ENCODE assay signal across 14 cellular contexts in genomic region chr19:49923055-49924003, GRCh38. TPM values are rescaled to one million over a fixed set of nuclear protein-coding genes. Genes with fewer than 3 reads are reported as not detected.
A peak's percentile ranks its signal among the peaks of the same experiment; 100 is the strongest.
DNase-seq lines count a peak whose midpoint lies in the region; ATAC-seq and TF ChIP-seq lines count a peak whose summit lies in the region.
"Had no signal": no experiment of that assay in that cellular context is flagged by ENCODE, and none has a peak within 500 bp of the region (broad histone marks: within the 10 kb centered on the region; RNA-seq: fewer than 3 reads in every experiment).

No MANE protein-coding gene starts in this region.

- DNase-seq in BE2C = no peak
- DNase-seq in activated B cell treated with CpG ODN at 0.5 μM for 24 hours = no peak
- no peak for DNase-seq in mesendoderm
- DNase-seq in amniotic stem cell (lab: John Stamatoyannopoulos, UW) = no peak
- no peak for DNase-seq in HEK293T (ENCODE audit: extremely low spot score)
- DNase-seq in lower leg skin (ENCODE audit: low spot score in 2 of 2) = no peak
- DNase-seq: CD4-positive, alpha-beta T cell; effector memory CD4-positive, alpha-beta T cell; left colon; T-helper 2 cell had no signal

- peaks cover 76% of the 10 kb centered on the region for H3K4me1 Mint-ChIP-seq in activated B cell treated with CpG ODN at 0.5 μM for 24 hours

- no peak overlapping the region for H4K8ac ChIP-seq in mesendoderm (ENCODE audit: low read depth, low read length)

- WGBS in mesendoderm (ENCODE audit: extremely low coverage, insufficient coverage, low lambda C conversion rate) = no CpG with 5 or more reads among the region's 31 CpGs
- 79 to 82% methylated on average over 31 of the region's 31 CpGs for WGBS in lower leg skin, 2 donors

- TF ChIP-seq CTCF in BE2C (IDR thresholded peaks at IDR 0.05; ENCODE audit: low read depth, low read length) (no peak), HEK293 (tag by site-specific recombination; IDR thresholded peaks at IDR 0.05) (no peak), activated B cell treated with CpG ODN at 0.5 μM for 24 hours (IDR thresholded peaks at IDR 0.05) (no peak), lower leg skin (IDR thresholded peaks at IDR 0.05) (no peak)

- POLR2A ChIA-PET in HEK293 (lab: Yijun Ruan, JAX) (no interaction called here), activated B cell treated with CpG ODN at 0.5 μM for 24 hours (lab: Charles Lee) (interaction anchor here (0.5 to 1.7 kb wide), 5 partner anchors 9 to 27 kb away, joined by 3 to 12 read pairs (median 6); partner anchors contain the start of gene IL4I1), HEK293T (lab: Yijun Ruan, JAX) (interaction anchor here (1.1 kb wide), 1 partner anchor 34 kb away, joined by 3 read pairs; no protein-coding TSS in a partner anchor)

- H3K4me3 ChIP-seq in BE2C (ENCODE audit: low read depth, low read length) = peak overlapping the region; percentile 13
- H3K4me3 ChIP-seq in HEK293 (ENCODE audit: low read depth, low read length) = no peak overlapping the region
- no peak overlapping the region for H3K4me3 ChIP-seq in mesendoderm (ENCODE audit: low read length)
- no peak overlapping the region for H3K4me3 ChIP-seq in lower leg skin (ENCODE audit: low read depth, poor library complexity, severe bottlenecking)
- H3K4me3 ChIP-seq: gastroesophageal sphincter, ovary had no signal

- H3K9me3 ChIP-seq in BE2C = no peaks in the 10 kb centered on the region
- H3K9me3 ChIP-seq in HEK293 (ENCODE audit: control insufficient read depth, insufficient read depth, low read depth, low read length) = no peaks in the 10 kb centered on the region
- H3K9me3 ChIP-seq: gastroesophageal sphincter, ovary had no signal

- no peaks in the 10 kb centered on the region for H3K9me3 Mint-ChIP-seq in activated B cell treated with CpG ODN at 0.5 μM for 24 hours
- H3K9me3 Mint-ChIP-seq: CD4-positive, alpha-beta T cell had no signal

- no peak overlapping the region for H3K4me2 ChIP-seq in mesendoderm (ENCODE audit: low read length)

- peaks cover 14% of the 10 kb centered on the region for H3K4me1 ChIP-seq in BE2C
- H3K4me1 ChIP-seq in HEK293 (ENCODE audit: control insufficient read depth, insufficient read depth, low read length) = no peaks in the 10 kb centered on the region; the same call in 1 of the 2 replicates
- H3K4me1 ChIP-seq in mesendoderm (ENCODE audit: control insufficient read depth, low read depth, low read length) = peaks cover 7% of the 10 kb centered on the region

- no peaks in the 10 kb centered on the region for H3K27me3 Mint-ChIP-seq in activated B cell treated with CpG ODN at 0.5 μM for 24 hours
- H3K27me3 Mint-ChIP-seq: CD4-positive, alpha-beta T cell had no signal

- ATAC-seq in activated B cell treated with CpG ODN at 0.5 μM for 24 hours (ENCODE audit: low read depth) (peak; percentile 38), GM18858 (IDR thresholded peaks at IDR 0.05; ENCODE audit: unreplicated experiment) (no peak)
- ATAC-seq: gastroesophageal sphincter, left colon had no signal

- no peak for TF ChIP-seq POLR2A in lower leg skin (IDR thresholded peaks at IDR 0.05)

- no peak overlapping the region for H3K4ac ChIP-seq in mesendoderm (ENCODE audit: low read depth, low read length)

- H2BK15ac ChIP-seq in mesendoderm (replicated peaks; ENCODE audit: low read depth) = no peak overlapping the region

- no peak overlapping the region for H4K5ac ChIP-seq in mesendoderm (ENCODE audit: low read length)

- H2AK5ac ChIP-seq in mesendoderm (ENCODE audit: low read length) = no peak overlapping the region

- no peak overlapping the region for H3K18ac ChIP-seq in mesendoderm (ENCODE audit: low read length)

- H3K36me3 Mint-ChIP-seq in activated B cell treated with CpG ODN at 0.5 μM for 24 hours (ENCODE audit: low read depth) = peaks cover 76% of the 10 kb centered on the region

- peaks cover 41% of the 10 kb centered on the region for H3K79me1 ChIP-seq in mesendoderm (ENCODE audit: low read length)

- no peak overlapping the region for H2BK5ac ChIP-seq in mesendoderm (ENCODE audit: low read length)

- H3K27ac Mint-ChIP-seq in activated B cell treated with CpG ODN at 0.5 μM for 24 hours = peak overlapping the region; percentile 88
- H3K27ac Mint-ChIP-seq: CD4-positive, alpha-beta T cell had no signal

- peak overlapping the region; percentile 59 for H3K4me3 Mint-ChIP-seq in activated B cell treated with CpG ODN at 0.5 μM for 24 hours
- H3K4me3 Mint-ChIP-seq: CD4-positive, alpha-beta T cell had no signal

- H3K27me3 ChIP-seq in BE2C (no peaks in the 10 kb centered on the region), mesendoderm (ENCODE audit: insufficient read depth, low read length, poor library complexity) (no peaks in the 10 kb centered on the region)
- H3K27me3 ChIP-seq: gastroesophageal sphincter, ovary had no signal

- CTCF ChIA-PET in HEK293 (lab: Yijun Ruan, JAX) (no interaction called here), activated B cell treated with CpG ODN at 0.5 μM for 24 hours (lab: Charles Lee) (interaction anchor here (0.6 kb wide), 1 partner anchor 126 kb away, joined by 3 read pairs; no protein-coding TSS in a partner anchor), HEK293T (lab: Yijun Ruan, JAX) (no interaction called here)

- intact Hi-C loops in activated B cell treated with CpG ODN at 0.5 μM for 24 hours (cut with micrococcal nuclease) (no loop called here), lower leg skin (cut with DNase I; ENCODE audit: low total_unique reads) (no loop called here)

- H3K23ac ChIP-seq in mesendoderm (ENCODE audit: low read length) = no peak overlapping the region

- peaks cover 73% of the 10 kb centered on the region for H3K79me2 ChIP-seq in mesendoderm (ENCODE audit: control insufficient read depth, insufficient read depth, low read length)

- peak overlapping the region; percentile 10 for H3K27ac ChIP-seq in HEK293 (ENCODE audit: extremely low read depth, low read depth, low read length)
- H3K27ac ChIP-seq in mesendoderm (ENCODE audit: low read depth, low read length) = no peak overlapping the region
- H3K27ac ChIP-seq: ovary had no signal

- H2BK120ac ChIP-seq in mesendoderm (ENCODE audit: low read depth, low read length) = no peak overlapping the region

- no peak overlapping the region for H3K9ac ChIP-seq in mesendoderm (ENCODE audit: low read length)

- H3K36me3 ChIP-seq in BE2C = peaks cover 88% of the 10 kb centered on the region
- H3K36me3 ChIP-seq in HEK293 (ENCODE audit: control insufficient read depth in 2 of 2, insufficient read depth in 1 of 2, low read length in 2 of 2) = peaks cover 46 to 84% of the 10 kb centered on the region in 2 experiments
- peaks cover 24% of the 10 kb centered on the region for H3K36me3 ChIP-seq in mesendoderm (ENCODE audit: control insufficient read depth, insufficient read depth, low read length)
- H3K36me3 ChIP-seq: ovary had no signal

- peak overlapping the region; percentile 25 for H3K56ac ChIP-seq in mesendoderm (ENCODE audit: low read length)

TF ChIP-seq in HEK293, 187 proteins besides CTCF, POLR2A, EP300 and RAD21 (continues in another document):
- no peak for TF ChIP-seq ZNF529 (tag by site-specific recombination; IDR thresholded peaks at IDR 0.05; ENCODE audit: insufficient replicate concordance)
- no peak for TF ChIP-seq ZNF843 (tag by site-specific recombination; IDR thresholded peaks at IDR 0.05)
- TF ChIP-seq ZNF664 (tag by site-specific recombination; IDR thresholded peaks at IDR 0.05) = no peak
- TF ChIP-seq SP3 (tag by site-specific recombination; IDR thresholded peaks at IDR 0.05) = no peak
- TF ChIP-seq ZNF140 (tag by site-specific recombination; IDR thresholded peaks at IDR 0.05) = no peak
- TF ChIP-seq ZNF324 (tag by site-specific recombination; IDR thresholded peaks at IDR 0.05) = no peak
- TF ChIP-seq ZNF654 (tag by site-specific recombination; IDR thresholded peaks at IDR 0.05; ENCODE audit: low read depth) = no peak
- no peak for TF ChIP-seq ZNF341 (tag by site-specific recombination; IDR thresholded peaks at IDR 0.05; ENCODE audit: low read depth)

TF ChIP-seq in HEK293T, 16 proteins besides CTCF, POLR2A, EP300 and RAD21 (continues in another document):
- TF ChIP-seq ELF4 (IDR thresholded peaks at IDR 0.05) = no peak
- TF ChIP-seq PKNOX1 (IDR thresholded peaks at IDR 0.05) = no peak
- no peak for TF ChIP-seq ARNT (IDR thresholded peaks at IDR 0.05)
- TF ChIP-seq CTBP1 (IDR thresholded peaks at IDR 0.05; ENCODE audit: borderline replicate concordance) = no peak
- TF ChIP-seq L3MBTL2 (conservative IDR thresholded peaks at IDR 0.05) = no peak
- TF ChIP-seq TARDBP (IDR thresholded peaks at IDR 0.05) = no peak

RNA-seq across cellular contexts. Expression of gene ATF5, which starts 5.7 kb away (rescaled TPM):
- polyA plus RNA-seq in BE2C (2012; ENCODE audit: insufficient read depth, insufficient read length, low read depth) = 546 TPM
- total RNA-seq in activated B cell treated with CpG ODN at 0.5 μM for 24 hours (198 and 199 TPM in 2 replicates), lower leg skin (1 to 10 TPM; 5.0 to 10.0 (median 6.8) TPM)
- 35.5 TPM for polyA plus RNA-seq in mesendoderm (2013, experiment 1 of 2)
- polyA plus RNA-seq in mesendoderm (2013, experiment 2 of 2) = 36.1 TPM

RNA-seq across cellular contexts. Expression of gene NUP62, which starts 6.0 kb away (rescaled TPM):
- polyA plus RNA-seq in BE2C (2012; ENCODE audit: insufficient read depth, insufficient read length, low read depth) = 110 TPM
- total RNA-seq in activated B cell treated with CpG ODN at 0.5 μM for 24 hours (96.8 and 114 TPM in 2 replicates), lower leg skin (10 to 100 TPM; 36.4 to 45.5 (median 41.1) TPM)
- 73.2 TPM for polyA plus RNA-seq in mesendoderm (2013, experiment 1 of 2)
- polyA plus RNA-seq in mesendoderm (2013, experiment 2 of 2) = 74.5 TPM

RNA-seq across cellular contexts. Expression of gene IL4I1, which starts 26.6 kb away (rescaled TPM):
- polyA plus RNA-seq in BE2C (2012; ENCODE audit: insufficient read depth, insufficient read length, low read depth) = 0.76 TPM
- 24.0 and 25.5 TPM in 2 replicates for total RNA-seq in activated B cell treated with CpG ODN at 0.5 μM for 24 hours
- polyA plus RNA-seq in mesendoderm (2013, experiment 1 of 2) = 0.24 TPM
- polyA plus RNA-seq in mesendoderm (2013, experiment 2 of 2) = 0.15 TPM
- total RNA-seq in lower leg skin = under 1 TPM in 1 of 4 donors, not detected in 3; 0.42 TPM

RNA-seq across cellular contexts. Expression of gene SIGLEC11, which starts 37.6 kb away (rescaled TPM):
- 0.17 TPM for polyA plus RNA-seq in BE2C (2012; ENCODE audit: insufficient read depth, insufficient read length, low read depth)
- total RNA-seq in activated B cell treated with CpG ODN at 0.5 μM for 24 hours (not detected in 2 replicates), lower leg skin (under 1 TPM in 2 of 4 donors, not detected in 2; 0.13 to 0.63 TPM)
- polyA plus RNA-seq in mesendoderm (2013, experiment 1 of 2) = not detected
- not detected for polyA plus RNA-seq in mesendoderm (2013, experiment 2 of 2)

RNA-seq across cellular contexts. Expression of gene TBC1D17, which starts 45.8 kb away (rescaled TPM):
- polyA plus RNA-seq in BE2C (2012; ENCODE audit: insufficient read depth, insufficient read length, low read depth) = 39.4 TPM
- 51.1 and 57.0 TPM in 2 replicates for total RNA-seq in activated B cell treated with CpG ODN at 0.5 μM for 24 hours
- polyA plus RNA-seq in mesendoderm (2013, experiment 1 of 2) = 29.3 TPM
- 28.2 TPM for polyA plus RNA-seq in mesendoderm (2013, experiment 2 of 2)
- total RNA-seq in lower leg skin = 10 to 100 TPM; 56.4 to 93.4 (median 59.8) TPM

Comparison
In these comparisons a context has a peak if more than half of its experiments do, and no peak if none do; other contexts are left out.
1. RNA of gene ATF5, which starts 5.7 kb away (total RNA-seq): 198 to 199 TPM in activated B cell treated with CpG ODN at 0.5 μM for 24 hours; 5.0 to 10.0 TPM in lower leg skin; every median in the first group is over 10 times any median in the second.
2. RNA of gene IL4I1, which starts 26.6 kb away (total RNA-seq): 24.0 to 25.5 TPM in activated B cell treated with CpG ODN at 0.5 μM for 24 hours; 0.42 TPM in lower leg skin; every median in the first group is over 10 times any median in the second.